In genomic region chr13:20774746-20775145, GRCh38 we compare ENCODE assay signal across 15 cellular contexts. TPM values are rescaled to one million over a fixed set of nuclear protein-coding genes. Genes with fewer than 3 reads are reported as not detected.
DNase-seq lines count a peak whose midpoint lies in the region; ATAC-seq and TF ChIP-seq lines count a peak whose summit lies in the region.
"Had no signal": no experiment of that assay in that cellular context is flagged by ENCODE, and none has a peak within 500 bp of the region (broad histone marks: within the 10 kb centered on the region; RNA-seq: fewer than 3 reads in every experiment).

No MANE protein-coding gene starts in this region.

- H3F3A ChIP-seq in GM23338 (replicated peaks; ENCODE audit: low read depth) = no peaks in the 10 kb centered on the region

- H3K9me3 Mint-ChIP-seq in activated CD4-positive, alpha-beta T cell treated with anti-CD3 and anti-CD28 coated beads, Interleukin-2, amount 10 ng/mL, durations not matched to agents 7 days and 5 days = peaks cover 10% of the 10 kb centered on the region
- H3K9me3 Mint-ChIP-seq in GM23338 = peaks cover 3% of the 10 kb centered on the region; the same call in 1 of the 3 replicates
- peaks cover 8% of the 10 kb centered on the region for H3K9me3 Mint-ChIP-seq in activated naive CD8-positive, alpha-beta T cell treated with anti-CD3 and anti-CD28 coated beads, Interleukin-2, amount 10 ng/mL, durations not matched to agents 7 days and 5 days
- peaks cover 6% of the 10 kb centered on the region for H3K9me3 Mint-ChIP-seq in progenitor cell of endocrine pancreas (ENCODE audit: low read depth)

- peaks cover 29% of the 10 kb centered on the region for H3K36me3 Mint-ChIP-seq in activated CD4-positive, alpha-beta T cell treated with anti-CD3 and anti-CD28 coated beads, Interleukin-2, amount 10 ng/mL, durations not matched to agents 7 days and 5 days (ENCODE audit: low read depth)
- H3K36me3 Mint-ChIP-seq in GM23338 (ENCODE audit: low read depth) (peaks cover 16% of the 10 kb centered on the region), progenitor cell of endocrine pancreas (ENCODE audit: insufficient read depth) (peaks cover 13% of the 10 kb centered on the region)
- H3K36me3 Mint-ChIP-seq in activated naive CD8-positive, alpha-beta T cell treated with anti-CD3 and anti-CD28 coated beads, Interleukin-2, amount 10 ng/mL, durations not matched to agents 7 days and 5 days = peaks cover 21% of the 10 kb centered on the region

- H3K27me3 Mint-ChIP-seq in activated CD4-positive, alpha-beta T cell treated with anti-CD3 and anti-CD28 coated beads, Interleukin-2, amount 10 ng/mL, durations not matched to agents 7 days and 5 days = no peaks in the 10 kb centered on the region
- peaks cover 11% of the 10 kb centered on the region for H3K27me3 Mint-ChIP-seq in GM23338 (ENCODE audit: insufficient read depth, low read depth, poor library complexity)
- H3K27me3 Mint-ChIP-seq in activated naive CD8-positive, alpha-beta T cell treated with anti-CD3 and anti-CD28 coated beads, Interleukin-2, amount 10 ng/mL, durations not matched to agents 7 days and 5 days = no peaks in the 10 kb centered on the region
- no peaks in the 10 kb centered on the region for H3K27me3 Mint-ChIP-seq in progenitor cell of endocrine pancreas

- H3K36me3 ChIP-seq in GM23338 (ENCODE audit: insufficient read depth) = no peaks in the 10 kb centered on the region
- peaks cover 17% of the 10 kb centered on the region for H3K36me3 ChIP-seq in left ventricle myocardium inferior

- peaks cover 35% of the 10 kb centered on the region for H3K4me1 Mint-ChIP-seq in activated CD4-positive, alpha-beta T cell treated with anti-CD3 and anti-CD28 coated beads, Interleukin-2, amount 10 ng/mL, durations not matched to agents 7 days and 5 days
- H3K4me1 Mint-ChIP-seq in GM23338 = peaks cover 7% of the 10 kb centered on the region; the same call in 2 of the 3 replicates
- peaks cover 25% of the 10 kb centered on the region for H3K4me1 Mint-ChIP-seq in activated naive CD8-positive, alpha-beta T cell treated with anti-CD3 and anti-CD28 coated beads, Interleukin-2, amount 10 ng/mL, durations not matched to agents 7 days and 5 days
- H3K4me1 Mint-ChIP-seq in progenitor cell of endocrine pancreas (ENCODE audit: low read depth) = peaks cover 11% of the 10 kb centered on the region

- no peak for TF ChIP-seq CTCF in GM23338 (conservative IDR thresholded peaks at IDR 0.05; ENCODE audit: low read depth in 2 of 2)
- TF ChIP-seq CTCF in progenitor cell of endocrine pancreas (IDR thresholded peaks at IDR 0.05; ENCODE audit: unreplicated experiment) = no peak
- no peak for TF ChIP-seq CTCF in left ventricle myocardium inferior (IDR thresholded peaks at IDR 0.05; ENCODE audit: borderline replicate concordance)

- no peak overlapping the region for H3K4me2 ChIP-seq in GM23338
- H3K4me2 ChIP-seq: KMS-11 had no signal

- H3K27ac Mint-ChIP-seq in activated CD4-positive, alpha-beta T cell treated with anti-CD3 and anti-CD28 coated beads, Interleukin-2, amount 10 ng/mL, durations not matched to agents 7 days and 5 days = peak overlapping the region; percentile 99
- H3K27ac Mint-ChIP-seq in GM23338 = no peak overlapping the region
- H3K27ac Mint-ChIP-seq in activated naive CD8-positive, alpha-beta T cell treated with anti-CD3 and anti-CD28 coated beads, Interleukin-2, amount 10 ng/mL, durations not matched to agents 7 days and 5 days = peak overlapping the region; percentile 97
- H3K27ac Mint-ChIP-seq in progenitor cell of endocrine pancreas = no peak overlapping the region

- H3K9me2 ChIP-seq in GM23338 (ENCODE audit: insufficient read depth) = no peaks in the 10 kb centered on the region

- H4K20me1 ChIP-seq in GM23338 (replicated peaks; ENCODE audit: insufficient read depth) = no peaks in the 10 kb centered on the region

- no peak for DNase-seq in activated CD4-positive, alpha-beta T cell treated with anti-CD3 and anti-CD28 coated beads, Interleukin-2, amount 10 ng/mL, durations not matched to agents 7 days and 5 days
- no peak for DNase-seq in activated CD4-positive, alpha-beta T cell treated with anti-CD3 and anti-CD28 coated beads for 48 hours
- DNase-seq in GM23338 (ENCODE audit: low spot score) (no peak), progenitor cell of endocrine pancreas (ENCODE audit: low spot score, unreplicated experiment) (no peak), DMS79 treated with DMSO at 0.1 percent for 48 hours (lab: John Stamatoyannopoulos, UW) (no peak), left ventricle myocardium inferior (no peak)
- no peak for DNase-seq in activated naive CD8-positive, alpha-beta T cell treated with anti-CD3 and anti-CD28 coated beads, Interleukin-2, amount 10 ng/mL, durations not matched to agents 7 days and 5 days
- DNase-seq: activated CD8-positive, alpha-beta memory T cell treated with anti-CD3 and anti-CD28 coated beads, Interleukin-2, amount 50 U/mL, for 4 hours; Calu3; left cardiac atrium; NCI-H1436; NCI-H510A had no signal

- intact Hi-C loops in left ventricle myocardium inferior (cut with micrococcal nuclease) = no loop called here

- peaks cover 6% of the 10 kb centered on the region for H3K9me3 ChIP-seq in left ventricle myocardium inferior (replicated peaks)
- H3K9me3 ChIP-seq: esophagus muscularis mucosa had no signal

- H3K4me1 ChIP-seq in GM23338 (ENCODE audit: insufficient read depth) (no peaks in the 10 kb centered on the region; the same call in 1 of the 2 replicates), left ventricle myocardium inferior (peaks cover 21% of the 10 kb centered on the region)

- H3K27me3 ChIP-seq in GM23338 (ENCODE audit: insufficient read depth) (no peaks in the 10 kb centered on the region), left ventricle myocardium inferior (ENCODE audit: low read depth) (no peaks in the 10 kb centered on the region)
- H3K27me3 ChIP-seq: esophagus muscularis mucosa had no signal

- no peaks in the 10 kb centered on the region for H3K79me2 ChIP-seq in GM23338 (replicated peaks; ENCODE audit: insufficient read depth)

- peak overlapping the region; percentile 82 for H3K4me3 Mint-ChIP-seq in activated CD4-positive, alpha-beta T cell treated with anti-CD3 and anti-CD28 coated beads, Interleukin-2, amount 10 ng/mL, durations not matched to agents 7 days and 5 days
- H3K4me3 Mint-ChIP-seq in GM23338 (0 out of 3 replicates have a peak overlapping the region, but pooled peaks have one; percentile 94), progenitor cell of endocrine pancreas (ENCODE audit: low read depth) (peak overlapping the region; percentile 99)
- H3K4me3 Mint-ChIP-seq in activated naive CD8-positive, alpha-beta T cell treated with anti-CD3 and anti-CD28 coated beads, Interleukin-2, amount 10 ng/mL, durations not matched to agents 7 days and 5 days = peak overlapping the region; percentile 95

- H3K4me3 ChIP-seq in GM23338 (no peak overlapping the region), left ventricle myocardium inferior (no peak overlapping the region)

- no peak for ATAC-seq in GM23338
- ATAC-seq in activated naive CD8-positive, alpha-beta T cell treated with anti-CD3 and anti-CD28 coated beads, Interleukin-2, amount 10 ng/mL, durations not matched to agents 7 days and 5 days (ENCODE audit: low read depth) = no peak
- no peak for ATAC-seq in HG03108 (IDR thresholded peaks at IDR 0.05; ENCODE audit: unreplicated experiment)

- H3K27ac ChIP-seq in GM23338 (ENCODE audit: low read depth) (no peak overlapping the region), left ventricle myocardium inferior (replicated peaks) (no peak overlapping the region)
- H3K27ac ChIP-seq: KMS-11 had no signal

- no peak overlapping the region for H2AFZ ChIP-seq in GM23338

- POLR2A ChIA-PET in activated CD4-positive, alpha-beta T cell treated with anti-CD3 and anti-CD28 coated beads, Interleukin-2, amount 10 ng/mL, durations not matched to agents 7 days and 5 days (lab: Charles Lee) = interaction anchor here (0.6 kb wide), 1 partner anchor 315 kb away, joined by 3 read pairs; no protein-coding TSS in a partner anchor
- POLR2A ChIA-PET in activated naive CD8-positive, alpha-beta T cell treated with anti-CD3 and anti-CD28 coated beads, Interleukin-2, amount 10 ng/mL, durations not matched to agents 7 days and 5 days (lab: Charles Lee) = interaction anchor here (1.6 to 2.5 kb wide), 2 partner anchors 13 to 128 kb away, joined by 3 to 6 read pairs; partner anchors contain the start of gene XPO4

- CTCF ChIA-PET in activated CD4-positive, alpha-beta T cell treated with anti-CD3 and anti-CD28 coated beads, Interleukin-2, amount 10 ng/mL, durations not matched to agents 7 days and 5 days (lab: Charles Lee) = interaction anchor here (1.0 to 1.6 kb wide), 2 partner anchors 13 to 690 kb away, joined by 3 read pairs; no protein-coding TSS in a partner anchor

TF ChIP-seq in GM23338, 12 proteins besides CTCF, POLR2A, EP300 and RAD21:
- TF ChIP-seq NANOG (IDR thresholded peaks at IDR 0.05; ENCODE audit: borderline replicate concordance) = no peak
- TF ChIP-seq EZH2 (IDR thresholded peaks at IDR 0.05; ENCODE audit: low read depth, unreplicated experiment) = no peak
- no peak for TF ChIP-seq CREB1 (CRISPR knock-in tag; IDR thresholded peaks at IDR 0.05; ENCODE audit: low read depth)
- no peak for TF ChIP-seq STAT1 (IDR thresholded peaks at IDR 0.05; ENCODE audit: unreplicated experiment)
- no peak for TF ChIP-seq EZH2phosphoT487 (IDR thresholded peaks at IDR 0.05; ENCODE audit: unreplicated experiment)
- no peak for TF ChIP-seq ETS1 (IDR thresholded peaks at IDR 0.05)
TF ChIP-seq in GM23338: peak in this region for 0.

RNA-seq across cellular contexts. Expression of gene EEF1AKMT1, which starts 1.0 kb away (rescaled TPM):
- 10 to 100 TPM; 10.2 to 10.7 TPM for total RNA-seq in activated CD4-positive, alpha-beta T cell treated with anti-CD3 and anti-CD28 coated beads, Interleukin-2, amount 10 ng/mL, durations not matched to agents 7 days and 5 days
- 2.5 and 3.2 TPM in 2 replicates for total RNA-seq in GM23338 (2014; rRNA removed; shearing (Covaris generic))
- polyA plus RNA-seq in GM23338 (2016; fragmentation: Nextera tagmentation; extraction: Ambion mirVana) = 7.6 and 8.3 TPM in 2 replicates
- total RNA-seq in activated naive CD8-positive, alpha-beta T cell treated with anti-CD3 and anti-CD28 coated beads, Interleukin-2, amount 10 ng/mL, durations not matched to agents 7 days and 5 days = 1 to 10 TPM; 7.1 to 9.0 TPM
- total RNA-seq in progenitor cell of endocrine pancreas (10.7 and 12.9 TPM in 2 replicates), left ventricle myocardium inferior (10.1 TPM)

Comparison
In these comparisons a context has a peak if more than half of its experiments do, and no peak if none do; other contexts are left out.
1. H3K27ac Mint-ChIP-seq: peak in activated CD4-positive, alpha-beta T cell treated with anti-CD3 and anti-CD28 coated beads, Interleukin-2, amount 10 ng/mL, durations not matched to agents 7 days and 5 days (single experiment) and activated naive CD8-positive, alpha-beta T cell treated with anti-CD3 and anti-CD28 coated beads, Interleukin-2, amount 10 ng/mL, durations not matched to agents 7 days and 5 days (single experiment); none in GM23338 (single experiment) and progenitor cell of endocrine pancreas (single experiment).
2. Peak in every context shown above with its lines, with median percentiles within 50 percentile points of each other: H3K4me3 Mint-ChIP-seq.